In the genomic region with DNA sequence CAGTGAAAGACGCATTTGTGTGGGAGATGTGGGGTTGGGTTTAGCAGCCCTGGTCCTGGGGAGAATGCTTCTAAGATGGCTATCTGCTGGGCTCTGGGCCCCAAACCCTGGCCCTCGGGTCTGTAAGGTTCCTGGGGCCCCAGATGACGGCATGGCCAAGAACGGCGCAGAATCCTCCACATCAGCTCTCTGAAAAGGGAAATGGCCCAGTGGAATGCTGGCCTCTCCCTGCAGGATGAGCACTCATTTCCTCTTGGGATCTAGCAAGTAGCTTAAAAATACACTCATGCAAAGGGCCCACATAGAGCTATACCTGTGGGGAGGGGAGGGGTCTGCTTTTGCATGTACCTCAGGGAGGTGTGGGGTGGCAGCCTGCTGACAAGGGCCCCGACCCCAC, we compare ENCODE assay signal across 8 cellular contexts. TPM values are rescaled to one million over a fixed set of nuclear protein-coding genes. Genes with fewer than 3 reads are reported as not detected.
DNase-seq lines count a peak whose midpoint lies in the region; ATAC-seq and TF ChIP-seq lines count a peak whose summit lies in the region.

No MANE protein-coding gene starts in this region.

- H3K36me3 ChIP-seq in iPS-15b (ENCODE audit: control insufficient read depth, insufficient read depth, low read length) = no peaks in the 10 kb centered on the region
- no peaks in the 10 kb centered on the region for H3K36me3 ChIP-seq in H7 (replicated peaks; ENCODE audit: control insufficient read depth, insufficient read depth, low read length)

- no peaks in the 10 kb centered on the region for H3K9me3 Mint-ChIP-seq in HFFc6
- no peaks in the 10 kb centered on the region for H3K9me3 Mint-ChIP-seq in activated naive CD8-positive, alpha-beta T cell treated with anti-CD3 and anti-CD28 coated beads for 36 hours
- H3K9me3 Mint-ChIP-seq in stimulated activated effector memory CD8-positive, alpha-beta T cell treated with anti-CD3 and anti-CD28 coated beads, Interleukin-12 subunit alpha, Interleukin-12 subunit beta, amount 100 ng/mL, for 72 hours = no peaks in the 10 kb centered on the region

- H3K4me3 ChIP-seq in iPS-15b (ENCODE audit: low read depth, low read length) (no peak overlapping the region), H7 (ENCODE audit: insufficient read depth, low read depth, low read length) (no peak overlapping the region)

- H3K36me3 Mint-ChIP-seq in HFFc6 (ENCODE audit: low read depth) = 0 out of 2 replicates have a peak, but pooled peaks cover 4% of the 10 kb centered on the region
- H3K36me3 Mint-ChIP-seq in activated naive CD8-positive, alpha-beta T cell treated with anti-CD3 and anti-CD28 coated beads for 36 hours = no peaks in the 10 kb centered on the region
- no peaks in the 10 kb centered on the region for H3K36me3 Mint-ChIP-seq in stimulated activated effector memory CD8-positive, alpha-beta T cell treated with anti-CD3 and anti-CD28 coated beads, Interleukin-12 subunit alpha, Interleukin-12 subunit beta, amount 100 ng/mL, for 72 hours

- no peak for ATAC-seq in stimulated activated effector memory CD8-positive, alpha-beta T cell treated with anti-CD3 and anti-CD28 coated beads, Interleukin-12 subunit alpha, Interleukin-12 subunit beta, amount 100 ng/mL, for 72 hours
- ATAC-seq in HG02840 (IDR thresholded peaks at IDR 0.05; ENCODE audit: low FRiP score, unreplicated experiment) (no peak), GM18858 (IDR thresholded peaks at IDR 0.05; ENCODE audit: unreplicated experiment) (no peak)

- H3K27me3 ChIP-seq in iPS-15b (ENCODE audit: control insufficient read depth, insufficient read depth, low read length) (no peaks in the 10 kb centered on the region), H7 (ENCODE audit: control insufficient read depth, insufficient read depth, low read length) (0 out of 2 replicates have a peak, but pooled peaks cover 2% of the 10 kb centered on the region)

- H3K9ac ChIP-seq in iPS-15b (ENCODE audit: low read depth, low read length) = peak overlapping the region; percentile 24

- H3K27ac Mint-ChIP-seq in HFFc6 = peak overlapping the region; percentile 99
- H3K27ac Mint-ChIP-seq in activated naive CD8-positive, alpha-beta T cell treated with anti-CD3 and anti-CD28 coated beads for 36 hours = peak overlapping the region; percentile 68
- H3K27ac Mint-ChIP-seq in stimulated activated effector memory CD8-positive, alpha-beta T cell treated with anti-CD3 and anti-CD28 coated beads, Interleukin-12 subunit alpha, Interleukin-12 subunit beta, amount 100 ng/mL, for 72 hours = no peak overlapping the region

- no peaks in the 10 kb centered on the region for H3K9me3 ChIP-seq in iPS-15b (ENCODE audit: control insufficient read depth, insufficient read depth, low read length)

- peak overlapping the region; percentile 86 for H3K4me3 Mint-ChIP-seq in HFFc6
- H3K4me3 Mint-ChIP-seq in activated naive CD8-positive, alpha-beta T cell treated with anti-CD3 and anti-CD28 coated beads for 36 hours = peak overlapping the region; percentile 63
- peak overlapping the region; percentile 62 for H3K4me3 Mint-ChIP-seq in stimulated activated effector memory CD8-positive, alpha-beta T cell treated with anti-CD3 and anti-CD28 coated beads, Interleukin-12 subunit alpha, Interleukin-12 subunit beta, amount 100 ng/mL, for 72 hours

- peak; percentile 50 for DNase-seq in HFFc6
- DNase-seq in activated naive CD8-positive, alpha-beta T cell treated with anti-CD3 and anti-CD28 coated beads for 36 hours = no peak
- DNase-seq in stimulated activated effector memory CD8-positive, alpha-beta T cell treated with anti-CD3 and anti-CD28 coated beads, Interleukin-12 subunit alpha, Interleukin-12 subunit beta, amount 100 ng/mL, for 72 hours (ENCODE audit: low spot score in 2 of 2) = no peak
- no peak for DNase-seq in H7
- DNase-seq in NOMO-1 treated with DMSO at 0.1 percent for 48 hours (lab: John Stamatoyannopoulos, UW; ENCODE audit: unreplicated experiment) = no peak

- no peak for TF ChIP-seq CTCF in HFFc6 (IDR thresholded peaks at IDR 0.05)

- H3K4me1 Mint-ChIP-seq in HFFc6 (ENCODE audit: low read depth) = peaks cover 90% of the 10 kb centered on the region
- peaks cover 14% of the 10 kb centered on the region for H3K4me1 Mint-ChIP-seq in activated naive CD8-positive, alpha-beta T cell treated with anti-CD3 and anti-CD28 coated beads for 36 hours
- H3K4me1 Mint-ChIP-seq in stimulated activated effector memory CD8-positive, alpha-beta T cell treated with anti-CD3 and anti-CD28 coated beads, Interleukin-12 subunit alpha, Interleukin-12 subunit beta, amount 100 ng/mL, for 72 hours = peaks cover 12% of the 10 kb centered on the region

- peaks cover 5% of the 10 kb centered on the region for H3K27me3 Mint-ChIP-seq in HFFc6 (ENCODE audit: insufficient read depth)
- peaks cover 27% of the 10 kb centered on the region for H3K27me3 Mint-ChIP-seq in activated naive CD8-positive, alpha-beta T cell treated with anti-CD3 and anti-CD28 coated beads for 36 hours

- peaks cover 8% of the 10 kb centered on the region for H3K4me1 ChIP-seq in iPS-15b (ENCODE audit: control insufficient read depth, insufficient read depth, low read length)

RNA-seq across cellular contexts. Expression of a gene that starts 37.5 kb away (rescaled TPM):
- not detected for total RNA-seq in HFFc6 (2021; fragmentation: NEBNext Ultra II Directional; extraction: Animal tissue kit (Norgen Biotek cat#: 25700))
- total RNA-seq in activated naive CD8-positive, alpha-beta T cell treated with anti-CD3 and anti-CD28 coated beads for 36 hours = not detected
- not detected in 2 replicates for total RNA-seq in H7 (2014; rRNA removed; shearing (Covaris generic))
